In the genomic region with DNA sequence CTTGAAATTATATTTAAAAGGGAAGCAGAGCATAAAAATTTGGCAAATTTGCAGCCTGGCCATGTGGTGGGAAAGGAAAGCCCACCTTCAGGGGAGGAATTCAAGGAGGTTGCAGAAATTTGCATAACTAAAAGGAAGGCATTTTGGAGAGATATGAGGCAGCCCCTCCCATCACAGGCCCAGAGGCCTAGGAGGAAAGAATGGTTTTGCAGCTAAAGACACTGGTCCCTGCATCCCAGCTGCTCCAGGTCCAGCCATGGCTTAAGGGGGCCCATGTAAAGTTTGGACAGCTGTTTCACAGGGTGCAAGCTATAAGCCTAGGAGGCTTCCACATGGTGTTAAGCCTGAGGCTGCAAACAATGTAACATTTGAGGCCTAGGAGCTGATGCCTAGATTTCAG, we compare ENCODE assay signal across 27 cellular contexts.
"Had no signal": no experiment of that assay in that cellular context is flagged by ENCODE, and none has a peak within 500 bp of the region (broad histone marks: within the 10 kb centered on the region; RNA-seq: fewer than 3 reads in every experiment).

No MANE protein-coding gene starts in this region.

- H3K36me3 ChIP-seq: adrenal gland, breast epithelium, cardiac muscle cell, colonic mucosa had no signal

- H3K9me3 ChIP-seq: adrenal gland, colonic mucosa had no signal

- H3K4me3 ChIP-seq: adrenal gland, breast epithelium, cardiac muscle cell, colonic mucosa had no signal

- H3K27ac ChIP-seq: adrenal gland, breast epithelium, cardiac muscle cell, colonic mucosa had no signal

- H3K27me3 ChIP-seq: adrenal gland, breast epithelium, cardiac muscle cell, colonic mucosa had no signal

- FAIRE-seq: frontal cortex had no signal

- H3K4me1 ChIP-seq: adrenal gland, breast epithelium, colonic mucosa had no signal

- ATAC-seq: activated CD4-positive, alpha-beta T cell treated with anti-CD3 and anti-CD28 coated beads for 36 hours; activated T-cell treated with anti-CD3 and anti-CD28 coated beads, Interleukin-2, amount 50 U/mL, for 4 hours; activated T-helper 17 cell treated with anti-CD3 and anti-CD28 coated beads, Interleukin-2, amount 50 U/mL, for 72 hours; esophagus mucosa; T-helper 17 cell had no signal

- DNase-seq: activated CD4-positive, alpha-beta memory T cell treated with anti-CD3 and anti-CD28 coated beads, Interleukin-2, amount 10 ng/mL, durations not matched to agents 7 days and 5 days; activated CD4-positive, alpha-beta T cell treated with anti-CD3 and anti-CD28 coated beads for 36 hours; activated CD4-positive, alpha-beta T cell treated with anti-CD3 and anti-CD28 coated beads, Interleukin-2, amount 10 ng/mL, durations not matched to agents 24 days and 14 days; activated CD4-positive, CD25-positive, alpha-beta regulatory T cell; activated CD4-positive, CD25-positive, alpha-beta regulatory T cell treated with anti-CD3 and anti-CD28 coated beads, Interleukin-2, amount 50 U/mL, for 72 hours; activated effector memory CD4-positive, alpha-beta T cell treated with Interleukin-2 at 50 U/mL for 16 hours; activated gamma-delta T cell treated with Interleukin-2 at 50 U/mL for 16 hours; activated naive CD4-positive, alpha-beta T cell treated with anti-CD3 and anti-CD28 coated beads, Interleukin-2, amount 50 U/mL, for 16 hours; activated naive CD4-positive, alpha-beta T cell treated with Interleukin-2 at 50 U/mL for 16 hours; activated T-cell treated with anti-CD3 and anti-CD28 coated beads, Interleukin-2, amount 50 U/mL, for 4 hours; adrenal gland; amygdala; aorta; central memory CD4-positive, alpha-beta T cell; cerebellar nuclear complex; colonic mucosa; effector CD8-positive, alpha-beta T cell; foreskin fibroblast; head of caudate nucleus; T-helper 1 cell; T-helper 17 cell; T1000 had no signal
